In genomic region chr1:193417945-193418744, GRCh38 we compare ENCODE assay signal across 8 cellular contexts.
DNase-seq lines count a peak whose midpoint lies in the region; ATAC-seq and FAIRE-seq lines count a peak whose summit lies in the region.

No MANE protein-coding gene starts in this region.

- H3K4me3 Mint-ChIP-seq in T-helper 2 cell treated with Interferon-gamma antibody and Interleukin-4, amounts not matched to agents 5 μg/mL and 100 μg/mL, for 36 hours, result peak overlapping the region; percentile 68
- peak overlapping the region; percentile 21 for H3K4me3 Mint-ChIP-seq in stimulated activated effector memory CD8-positive, alpha-beta T cell treated with anti-CD3 and anti-CD28 coated beads, Interleukin-12 subunit alpha, Interleukin-12 subunit beta, amount 100 ng/mL, for 72 hours

- no peak for FAIRE-seq in frontal cortex (lab: Jason Lieb, UNC)

- H3K4me1 Mint-ChIP-seq in T-helper 2 cell treated with Interferon-gamma antibody and Interleukin-4, amounts not matched to agents 5 μg/mL and 100 μg/mL, for 36 hours (ENCODE audit: low read depth), result peaks cover 42% of the 10 kb centered on the region
- H3K4me1 Mint-ChIP-seq in stimulated activated effector memory CD8-positive, alpha-beta T cell treated with anti-CD3 and anti-CD28 coated beads, Interleukin-12 subunit alpha, Interleukin-12 subunit beta, amount 100 ng/mL, for 72 hours, result peaks cover 36% of the 10 kb centered on the region

- no peaks in the 10 kb centered on the region for H3K27me3 Mint-ChIP-seq in T-helper 2 cell treated with Interferon-gamma antibody and Interleukin-4, amounts not matched to agents 5 μg/mL and 100 μg/mL, for 36 hours (ENCODE audit: low read depth)

- peak; percentile 66 for ATAC-seq in GM18861 (IDR thresholded peaks at IDR 0.05; ENCODE audit: unreplicated experiment)
- peak; percentile 76 for ATAC-seq in HG03159 (IDR thresholded peaks at IDR 0.05; ENCODE audit: unreplicated experiment)
- ATAC-seq in stimulated activated effector memory CD8-positive, alpha-beta T cell treated with anti-CD3 and anti-CD28 coated beads, Interleukin-12 subunit alpha, Interleukin-12 subunit beta, amount 100 ng/mL, for 72 hours, result peak; percentile 97

- no peak for DNase-seq in T-helper 2 cell treated with Interferon-gamma antibody and Interleukin-4, amounts not matched to agents 5 μg/mL and 100 μg/mL, for 36 hours (ENCODE audit: low spot score)
- DNase-seq in glomerular visceral epithelial cell (ENCODE audit: extremely low spot score) (peak; percentile 38), frontal cortex (ENCODE audit: low spot score in 2 of 2) (no peak), iPS-NIHi7 (ENCODE audit: extremely low spot score) (no peak), SHP77 treated with DMSO at 0.1 percent for 48 hours (lab: John Stamatoyannopoulos, UW) (no peak)
- no peak for DNase-seq in stimulated activated effector memory CD8-positive, alpha-beta T cell treated with anti-CD3 and anti-CD28 coated beads, Interleukin-12 subunit alpha, Interleukin-12 subunit beta, amount 100 ng/mL, for 72 hours (ENCODE audit: low spot score in 2 of 2)

- peak overlapping the region; percentile 71 for H3K27ac Mint-ChIP-seq in T-helper 2 cell treated with Interferon-gamma antibody and Interleukin-4, amounts not matched to agents 5 μg/mL and 100 μg/mL, for 36 hours
- no peak overlapping the region for H3K27ac Mint-ChIP-seq in stimulated activated effector memory CD8-positive, alpha-beta T cell treated with anti-CD3 and anti-CD28 coated beads, Interleukin-12 subunit alpha, Interleukin-12 subunit beta, amount 100 ng/mL, for 72 hours

- H3K36me3 Mint-ChIP-seq in T-helper 2 cell treated with Interferon-gamma antibody and Interleukin-4, amounts not matched to agents 5 μg/mL and 100 μg/mL, for 36 hours (ENCODE audit: low read depth), result peaks cover 19% of the 10 kb centered on the region
- no peaks in the 10 kb centered on the region for H3K36me3 Mint-ChIP-seq in stimulated activated effector memory CD8-positive, alpha-beta T cell treated with anti-CD3 and anti-CD28 coated beads, Interleukin-12 subunit alpha, Interleukin-12 subunit beta, amount 100 ng/mL, for 72 hours

- peaks cover 14% of the 10 kb centered on the region for H3K9me3 Mint-ChIP-seq in T-helper 2 cell treated with Interferon-gamma antibody and Interleukin-4, amounts not matched to agents 5 μg/mL and 100 μg/mL, for 36 hours
- H3K9me3 Mint-ChIP-seq in stimulated activated effector memory CD8-positive, alpha-beta T cell treated with anti-CD3 and anti-CD28 coated beads, Interleukin-12 subunit alpha, Interleukin-12 subunit beta, amount 100 ng/mL, for 72 hours, result peaks cover 4% of the 10 kb centered on the region
